ENCODE assay signal across 1 cellular context in the genomic region with DNA sequence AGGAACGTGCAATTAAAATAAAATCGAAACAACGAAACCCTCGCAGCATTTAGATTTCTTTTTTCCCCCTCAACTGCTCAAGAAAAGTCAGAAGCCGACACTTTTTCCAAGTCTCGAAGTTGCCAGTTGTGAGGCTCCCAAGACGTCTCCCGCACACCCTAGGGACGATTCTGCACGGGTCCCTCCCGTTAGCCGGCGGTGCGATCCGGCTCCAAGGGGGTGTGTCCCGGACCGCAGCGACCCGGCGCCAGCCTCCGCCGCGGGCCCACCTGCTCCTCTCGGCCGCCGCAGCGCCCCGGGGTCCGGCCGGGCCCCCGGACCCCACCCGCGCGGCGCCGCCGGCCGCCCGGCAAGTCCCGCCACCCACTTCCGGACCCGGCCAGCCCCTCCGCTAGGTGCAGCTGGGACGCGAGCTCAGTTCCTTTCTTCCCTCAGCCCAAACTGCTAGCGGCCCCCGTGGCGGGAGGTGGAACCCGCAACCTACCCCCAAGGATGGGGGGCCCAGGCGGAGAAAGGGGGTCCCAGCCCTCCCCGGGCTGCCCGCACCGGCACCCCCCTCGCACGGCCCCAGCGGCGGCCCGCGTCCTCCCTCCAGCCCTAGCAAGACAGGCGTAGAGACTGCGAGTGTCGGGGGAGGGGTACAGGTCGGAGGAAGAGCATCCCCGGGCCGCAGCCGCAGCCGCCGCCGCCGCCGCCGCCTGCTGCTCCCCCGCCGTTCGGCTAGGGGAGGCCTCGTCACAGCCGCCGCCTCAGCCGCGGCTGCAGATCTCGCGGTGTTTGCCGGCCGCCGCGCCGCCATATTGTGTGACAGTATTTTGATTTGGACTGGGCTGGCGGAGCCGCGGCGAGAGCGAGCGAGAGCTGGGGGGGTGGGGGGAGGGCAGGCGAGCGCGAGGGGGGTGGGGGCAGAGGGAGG.
A peak's percentile ranks its signal among the peaks of the same experiment; 100 is the strongest.
TF ChIP-seq lines count a peak whose summit lies in the region.

No MANE protein-coding gene starts in this region.

TF ChIP-seq in K562, 482 proteins besides CTCF, POLR2A, EP300 and RAD21 (continued from another document and continues in another):
- TF ChIP-seq, protein P1, sequence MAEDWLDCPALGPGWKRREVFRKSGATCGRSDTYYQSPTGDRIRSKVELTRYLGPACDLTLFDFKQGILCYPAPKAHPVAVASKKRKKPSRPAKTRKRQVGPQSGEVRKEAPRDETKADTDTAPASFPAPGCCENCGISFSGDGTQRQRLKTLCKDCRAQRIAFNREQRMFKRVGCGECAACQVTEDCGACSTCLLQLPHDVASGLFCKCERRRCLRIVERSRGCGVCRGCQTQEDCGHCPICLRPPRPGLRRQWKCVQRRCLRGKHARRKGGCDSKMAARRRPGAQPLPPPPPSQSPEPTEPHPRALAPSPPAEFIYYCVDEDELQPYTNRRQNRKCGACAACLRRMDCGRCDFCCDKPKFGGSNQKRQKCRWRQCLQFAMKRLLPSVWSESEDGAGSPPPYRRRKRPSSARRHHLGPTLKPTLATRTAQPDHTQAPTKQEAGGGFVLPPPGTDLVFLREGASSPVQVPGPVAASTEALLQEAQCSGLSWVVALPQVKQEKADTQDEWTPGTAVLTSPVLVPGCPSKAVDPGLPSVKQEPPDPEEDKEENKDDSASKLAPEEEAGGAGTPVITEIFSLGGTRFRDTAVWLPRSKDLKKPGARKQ (CRISPR knock-in tag; IDR thresholded peaks at IDR 0.05): no peak
- TF ChIP-seq, protein P2, sequence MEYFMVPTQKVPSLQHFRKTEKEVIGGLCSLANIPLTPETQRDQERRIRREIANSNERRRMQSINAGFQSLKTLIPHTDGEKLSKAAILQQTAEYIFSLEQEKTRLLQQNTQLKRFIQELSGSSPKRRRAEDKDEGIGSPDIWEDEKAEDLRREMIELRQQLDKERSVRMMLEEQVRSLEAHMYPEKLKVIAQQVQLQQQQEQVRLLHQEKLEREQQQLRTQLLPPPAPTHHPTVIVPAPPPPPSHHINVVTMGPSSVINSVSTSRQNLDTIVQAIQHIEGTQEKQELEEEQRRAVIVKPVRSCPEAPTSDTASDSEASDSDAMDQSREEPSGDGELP (CRISPR knock-in tag; IDR thresholded peaks at IDR 0.05; ENCODE audit: borderline replicate concordance): peak; percentile 80; the same call in 1 of the 2 replicates
- TF ChIP-seq TGIF2 (CRISPR knock-in tag; IDR thresholded peaks at IDR 0.05): no peak
- TF ChIP-seq, protein P3, sequence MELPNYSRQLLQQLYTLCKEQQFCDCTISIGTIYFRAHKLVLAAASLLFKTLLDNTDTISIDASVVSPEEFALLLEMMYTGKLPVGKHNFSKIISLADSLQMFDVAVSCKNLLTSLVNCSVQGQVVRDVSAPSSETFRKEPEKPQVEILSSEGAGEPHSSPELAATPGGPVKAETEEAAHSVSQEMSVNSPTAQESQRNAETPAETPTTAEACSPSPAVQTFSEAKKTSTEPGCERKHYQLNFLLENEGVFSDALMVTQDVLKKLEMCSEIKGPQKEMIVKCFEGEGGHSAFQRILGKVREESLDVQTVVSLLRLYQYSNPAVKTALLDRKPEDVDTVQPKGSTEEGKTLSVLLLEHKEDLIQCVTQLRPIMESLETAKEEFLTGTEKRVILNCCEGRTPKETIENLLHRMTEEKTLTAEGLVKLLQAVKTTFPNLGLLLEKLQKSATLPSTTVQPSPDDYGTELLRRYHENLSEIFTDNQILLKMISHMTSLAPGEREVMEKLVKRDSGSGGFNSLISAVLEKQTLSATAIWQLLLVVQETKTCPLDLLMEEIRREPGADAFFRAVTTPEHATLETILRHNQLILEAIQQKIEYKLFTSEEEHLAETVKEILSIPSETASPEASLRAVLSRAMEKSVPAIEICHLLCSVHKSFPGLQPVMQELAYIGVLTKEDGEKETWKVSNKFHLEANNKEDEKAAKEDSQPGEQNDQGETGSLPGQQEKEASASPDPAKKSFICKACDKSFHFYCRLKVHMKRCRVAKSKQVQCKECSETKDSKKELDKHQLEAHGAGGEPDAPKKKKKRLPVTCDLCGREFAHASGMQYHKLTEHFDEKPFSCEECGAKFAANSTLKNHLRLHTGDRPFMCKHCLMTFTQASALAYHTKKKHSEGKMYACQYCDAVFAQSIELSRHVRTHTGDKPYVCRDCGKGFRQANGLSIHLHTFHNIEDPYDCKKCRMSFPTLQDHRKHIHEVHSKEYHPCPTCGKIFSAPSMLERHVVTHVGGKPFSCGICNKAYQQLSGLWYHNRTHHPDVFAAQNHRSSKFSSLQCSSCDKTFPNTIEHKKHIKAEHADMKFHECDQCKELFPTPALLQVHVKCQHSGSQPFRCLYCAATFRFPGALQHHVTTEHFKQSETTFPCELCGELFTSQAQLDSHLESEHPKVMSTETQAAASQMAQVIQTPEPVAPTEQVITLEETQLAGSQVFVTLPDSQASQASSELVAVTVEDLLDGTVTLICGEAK (IDR thresholded peaks at IDR 0.05): peak; percentile 64
- TF ChIP-seq, protein P3 (CRISPR knock-in tag; IDR thresholded peaks at IDR 0.05): no peak
- TF ChIP-seq, protein P4, sequence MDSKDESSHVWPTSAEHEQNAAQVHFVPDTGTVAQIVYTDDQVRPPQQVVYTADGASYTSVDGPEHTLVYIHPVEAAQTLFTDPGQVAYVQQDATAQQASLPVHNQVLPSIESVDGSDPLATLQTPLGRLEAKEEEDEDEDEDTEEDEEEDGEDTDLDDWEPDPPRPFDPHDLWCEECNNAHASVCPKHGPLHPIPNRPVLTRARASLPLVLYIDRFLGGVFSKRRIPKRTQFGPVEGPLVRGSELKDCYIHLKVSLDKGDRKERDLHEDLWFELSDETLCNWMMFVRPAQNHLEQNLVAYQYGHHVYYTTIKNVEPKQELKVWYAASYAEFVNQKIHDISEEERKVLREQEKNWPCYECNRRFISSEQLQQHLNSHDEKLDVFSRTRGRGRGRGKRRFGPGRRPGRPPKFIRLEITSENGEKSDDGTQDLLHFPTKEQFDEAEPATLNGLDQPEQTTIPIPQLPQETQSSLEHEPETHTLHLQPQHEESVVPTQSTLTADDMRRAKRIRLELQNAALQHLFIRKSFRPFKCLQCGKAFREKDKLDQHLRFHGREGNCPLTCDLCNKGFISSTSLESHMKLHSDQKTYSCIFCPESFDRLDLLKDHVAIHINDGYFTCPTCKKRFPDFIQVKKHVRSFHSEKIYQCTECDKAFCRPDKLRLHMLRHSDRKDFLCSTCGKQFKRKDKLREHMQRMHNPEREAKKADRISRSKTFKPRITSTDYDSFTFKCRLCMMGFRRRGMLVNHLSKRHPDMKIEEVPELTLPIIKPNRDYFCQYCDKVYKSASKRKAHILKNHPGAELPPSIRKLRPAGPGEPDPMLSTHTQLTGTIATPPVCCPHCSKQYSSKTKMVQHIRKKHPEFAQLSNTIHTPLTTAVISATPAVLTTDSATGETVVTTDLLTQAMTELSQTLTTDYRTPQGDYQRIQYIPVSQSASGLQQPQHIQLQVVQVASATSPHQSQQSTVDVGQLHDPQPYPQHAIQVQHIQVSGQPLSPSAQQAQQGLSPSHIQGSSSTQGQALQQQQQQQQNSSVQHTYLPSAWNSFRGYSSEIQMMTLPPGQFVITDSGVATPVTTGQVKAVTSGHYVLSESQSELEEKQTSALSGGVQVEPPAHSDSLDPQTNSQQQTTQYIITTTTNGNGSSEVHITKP (IDR thresholded peaks at IDR 0.05; ENCODE audit: partially characterized antibody): peak; percentile 86
- TF ChIP-seq, protein P5, sequence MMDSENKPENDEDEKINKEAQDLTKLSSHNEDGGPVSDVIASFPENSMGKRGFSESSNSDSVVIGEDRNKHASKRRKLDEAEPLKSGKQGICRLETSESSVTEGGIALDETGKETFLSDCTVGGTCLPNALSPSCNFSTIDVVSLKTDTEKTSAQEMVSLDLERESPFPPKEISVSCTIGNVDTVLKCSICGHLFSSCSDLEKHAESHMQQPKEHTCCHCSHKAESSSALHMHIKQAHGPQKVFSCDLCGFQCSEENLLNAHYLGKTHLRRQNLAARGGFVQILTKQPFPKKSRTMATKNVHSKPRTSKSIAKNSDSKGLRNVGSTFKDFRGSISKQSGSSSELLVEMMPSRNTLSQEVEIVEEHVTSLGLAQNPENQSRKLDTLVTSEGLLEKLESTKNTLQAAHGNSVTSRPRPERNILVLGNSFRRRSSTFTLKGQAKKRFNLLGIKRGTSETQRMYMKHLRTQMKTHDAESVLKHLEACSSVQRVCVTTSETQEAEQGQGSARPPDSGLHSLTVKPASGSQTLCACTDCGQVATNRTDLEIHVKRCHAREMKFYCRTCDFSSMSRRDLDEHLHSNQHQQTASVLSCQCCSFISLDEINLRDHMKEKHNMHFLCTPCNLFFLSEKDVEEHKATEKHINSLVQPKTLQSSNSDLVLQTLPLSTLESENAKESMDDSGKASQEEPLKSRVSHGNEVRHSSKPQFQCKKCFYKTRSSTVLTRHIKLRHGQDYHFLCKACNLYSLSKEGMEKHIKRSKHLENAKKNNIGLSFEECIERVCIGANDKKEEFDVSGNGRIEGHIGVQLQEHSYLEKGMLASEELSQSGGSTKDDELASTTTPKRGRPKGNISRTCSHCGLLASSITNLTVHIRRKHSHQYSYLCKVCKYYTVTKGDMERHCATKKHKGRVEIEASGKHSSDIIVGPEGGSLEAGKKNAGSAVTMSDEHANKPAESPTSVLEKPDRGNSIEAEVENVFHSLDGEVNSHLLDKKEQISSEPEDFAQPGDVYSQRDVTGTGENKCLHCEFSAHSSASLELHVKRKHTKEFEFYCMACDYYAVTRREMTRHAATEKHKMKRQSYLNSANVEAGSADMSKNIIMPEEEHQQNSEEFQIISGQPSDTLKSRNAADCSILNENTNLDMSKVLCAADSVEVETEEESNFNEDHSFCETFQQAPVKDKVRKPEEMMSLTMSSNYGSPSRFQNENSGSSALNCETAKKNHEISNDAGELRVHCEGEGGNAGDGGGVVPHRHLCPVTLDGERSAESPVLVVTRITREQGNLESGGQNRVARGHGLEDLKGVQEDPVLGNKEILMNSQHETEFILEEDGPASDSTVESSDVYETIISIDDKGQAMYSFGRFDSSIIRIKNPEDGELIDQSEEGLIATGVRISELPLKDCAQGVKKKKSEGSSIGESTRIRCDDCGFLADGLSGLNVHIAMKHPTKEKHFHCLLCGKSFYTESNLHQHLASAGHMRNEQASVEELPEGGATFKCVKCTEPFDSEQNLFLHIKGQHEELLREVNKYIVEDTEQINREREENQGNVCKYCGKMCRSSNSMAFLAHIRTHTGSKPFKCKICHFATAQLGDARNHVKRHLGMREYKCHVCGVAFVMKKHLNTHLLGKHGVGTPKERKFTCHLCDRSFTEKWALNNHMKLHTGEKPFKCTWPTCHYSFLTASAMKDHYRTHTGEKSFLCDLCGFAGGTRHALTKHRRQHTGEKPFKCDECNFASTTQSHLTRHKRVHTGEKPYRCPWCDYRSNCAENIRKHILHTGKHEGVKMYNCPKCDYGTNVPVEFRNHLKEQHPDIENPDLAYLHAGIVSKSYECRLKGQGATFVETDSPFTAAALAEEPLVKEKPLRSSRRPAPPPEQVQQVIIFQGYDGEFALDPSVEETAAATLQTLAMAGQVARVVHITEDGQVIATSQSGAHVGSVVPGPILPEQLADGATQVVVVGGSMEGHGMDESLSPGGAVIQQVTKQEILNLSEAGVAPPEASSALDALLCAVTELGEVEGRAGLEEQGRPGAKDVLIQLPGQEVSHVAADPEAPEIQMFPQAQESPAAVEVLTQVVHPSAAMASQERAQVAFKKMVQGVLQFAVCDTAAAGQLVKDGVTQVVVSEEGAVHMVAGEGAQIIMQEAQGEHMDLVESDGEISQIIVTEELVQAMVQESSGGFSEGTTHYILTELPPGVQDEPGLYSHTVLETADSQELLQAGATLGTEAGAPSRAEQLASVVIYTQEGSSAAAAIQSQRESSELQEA (IDR thresholded peaks at IDR 0.05; ENCODE audit: low read depth): no peak
- peak; percentile 91; the same call in 1 of the 2 replicates for TF ChIP-seq MTA3 (IDR thresholded peaks at IDR 0.05; ENCODE audit: borderline replicate concordance)
- no peak for TF ChIP-seq SMAD2 (IDR thresholded peaks at IDR 0.05; ENCODE audit: low read depth, low read length)
- TF ChIP-seq FOXM1 (IDR thresholded peaks at IDR 0.05; ENCODE audit: low read depth): 0 out of 2 replicates have a peak, but pooled peaks have one; percentile 24
- peak; percentile 65; the same call in 1 of the 2 replicates for TF ChIP-seq FOXM1 (CRISPR knock-in tag; IDR thresholded peaks at IDR 0.05; ENCODE audit: low read depth)
- TF ChIP-seq, protein P6, sequence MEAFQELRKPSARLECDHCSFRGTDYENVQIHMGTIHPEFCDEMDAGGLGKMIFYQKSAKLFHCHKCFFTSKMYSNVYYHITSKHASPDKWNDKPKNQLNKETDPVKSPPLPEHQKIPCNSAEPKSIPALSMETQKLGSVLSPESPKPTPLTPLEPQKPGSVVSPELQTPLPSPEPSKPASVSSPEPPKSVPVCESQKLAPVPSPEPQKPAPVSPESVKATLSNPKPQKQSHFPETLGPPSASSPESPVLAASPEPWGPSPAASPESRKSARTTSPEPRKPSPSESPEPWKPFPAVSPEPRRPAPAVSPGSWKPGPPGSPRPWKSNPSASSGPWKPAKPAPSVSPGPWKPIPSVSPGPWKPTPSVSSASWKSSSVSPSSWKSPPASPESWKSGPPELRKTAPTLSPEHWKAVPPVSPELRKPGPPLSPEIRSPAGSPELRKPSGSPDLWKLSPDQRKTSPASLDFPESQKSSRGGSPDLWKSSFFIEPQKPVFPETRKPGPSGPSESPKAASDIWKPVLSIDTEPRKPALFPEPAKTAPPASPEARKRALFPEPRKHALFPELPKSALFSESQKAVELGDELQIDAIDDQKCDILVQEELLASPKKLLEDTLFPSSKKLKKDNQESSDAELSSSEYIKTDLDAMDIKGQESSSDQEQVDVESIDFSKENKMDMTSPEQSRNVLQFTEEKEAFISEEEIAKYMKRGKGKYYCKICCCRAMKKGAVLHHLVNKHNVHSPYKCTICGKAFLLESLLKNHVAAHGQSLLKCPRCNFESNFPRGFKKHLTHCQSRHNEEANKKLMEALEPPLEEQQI (IDR thresholded peaks at IDR 0.05): no peak
- TF ChIP-seq SIN3A (IDR thresholded peaks at IDR 0.05; ENCODE audit: borderline replicate concordance in 2 of 2, control insufficient read depth in 1 of 2, low read depth in 2 of 2, low read length in 2 of 2): peak in 1 of 2 experiments; percentile 2; a peak in 1 of 4 replicates
